ENCODE assay signal across 32 cellular contexts in the genomic region with DNA sequence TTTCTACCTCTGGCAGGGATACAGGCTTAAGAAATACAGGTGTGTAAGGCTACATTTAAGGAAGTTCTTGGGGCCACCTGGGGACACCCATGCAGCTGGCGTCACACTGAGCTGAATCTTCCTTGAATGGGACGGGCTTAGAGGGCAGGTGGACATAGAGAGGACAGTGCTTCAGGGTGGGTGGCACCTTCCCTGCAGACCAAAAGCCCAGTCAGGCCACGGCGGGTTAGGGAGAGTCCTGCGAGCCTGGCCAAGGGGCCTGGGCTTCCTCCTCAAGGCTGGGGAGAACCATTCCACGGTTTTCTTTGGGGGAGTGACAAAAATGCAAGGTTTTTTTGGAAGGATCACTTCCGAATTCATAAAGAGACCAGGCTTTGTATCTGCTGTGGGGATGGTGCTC.
"Had no signal": no experiment of that assay in that cellular context is flagged by ENCODE, and none has a peak within 500 bp of the region (broad histone marks: within the 10 kb centered on the region; RNA-seq: fewer than 3 reads in every experiment).

No MANE protein-coding gene starts in this region.

- DNase-seq: activated B cell treated with CpG ODN at 0.5 μM for 24 hours; activated CD4-positive, alpha-beta memory T cell treated with anti-CD3 and anti-CD28 coated beads for 36 hours; activated CD4-positive, alpha-beta T cell treated with anti-CD3 and anti-CD28 coated beads for 4 hours; activated CD4-positive, alpha-beta T cell treated with anti-CD3 and anti-CD28 coated beads, Interleukin-2, amount 10 ng/mL, durations not matched to agents 24 days and 14 days; activated CD4-positive, alpha-beta T cell treated with anti-CD3 and anti-CD28 coated beads, Interleukin-2, amount 50 U/mL, for 1 hour; activated CD4-positive, alpha-beta T cell treated with anti-CD3 and anti-CD28 coated beads, Interleukin-2, amount 50 U/mL, for 4 hours; activated CD4-positive, CD25-positive, alpha-beta regulatory T cell treated with anti-CD3 and anti-CD28 coated beads, Interleukin-2, amount 50 U/mL, for 72 hours; activated CD8-positive, alpha-beta memory T cell treated with anti-CD3 and anti-CD28 coated beads, Interleukin-2, amount 50 U/mL, for 4 hours; activated CD8-positive, alpha-beta T cell treated with anti-CD3 and anti-CD28 coated beads for 36 hours; activated effector memory CD4-positive, alpha-beta T cell treated with anti-CD3 and anti-CD28 coated beads, Interleukin-2, amount 50 U/mL, for 16 hours; activated gamma-delta T cell treated with Interleukin-2 at 50 U/mL for 16 hours; activated naive CD4-positive, alpha-beta T cell; activated naive CD4-positive, alpha-beta T cell treated with anti-CD3 and anti-CD28 coated beads for 36 hours; activated naive CD4-positive, alpha-beta T cell treated with anti-CD3 and anti-CD28 coated beads, Interleukin-2, amount 50 U/mL, for 16 hours; activated naive CD8-positive, alpha-beta T cell treated with anti-CD3 and anti-CD28 coated beads for 36 hours; activated T-cell treated with anti-CD3 and anti-CD28 coated beads for 4 hours; activated T-cell treated with anti-CD3 and anti-CD28 coated beads, Interleukin-2, amount 50 U/mL, for 1 hour; activated T-cell treated with anti-CD3 and anti-CD28 coated beads, Interleukin-2, amount 50 U/mL, for 4 hours; activated T-cell treated with anti-CD3 and anti-CD28 coated beads, Interleukin-2, amount 50 U/mL, for 72 hours; adrenal gland; amniotic stem cell; aorta; body of pancreas; brain microvascular endothelial cell; central memory CD4-positive, alpha-beta T cell; T-helper 1 cell; T-helper 2 cell; T-helper 9 cell had no signal

- H3K9me3 ChIP-seq: adrenal gland, body of pancreas, breast epithelium had no signal

- H3K27me3 ChIP-seq: adrenal gland, body of pancreas, brain microvascular endothelial cell, breast epithelium had no signal

- H3K4me1 ChIP-seq: adrenal gland, body of pancreas, breast epithelium had no signal

- H3K36me3 ChIP-seq: adrenal gland, brain microvascular endothelial cell, breast epithelium had no signal

- H3K4me3 ChIP-seq: adrenal gland, body of pancreas, breast epithelium had no signal

- ATAC-seq: activated CD8-positive, alpha-beta T cell treated with anti-CD3 and anti-CD28 coated beads for 36 hours; activated naive CD4-positive, alpha-beta T cell treated with anti-CD3 and anti-CD28 coated beads, Interleukin-2, amount 50 U/mL, for 72 hours; activated T-cell treated with anti-CD3 and anti-CD28 coated beads, Interleukin-2, amount 50 U/mL, for 4 hours; activated T-cell treated with anti-CD3 and anti-CD28 coated beads, Interleukin-2, amount 50 U/mL, for 72 hours; activated T-helper 17 cell treated with anti-CD3 and anti-CD28 coated beads, Interleukin-2, amount 50 U/mL, for 72 hours; body of pancreas had no signal

- H3K27ac ChIP-seq: adrenal gland, body of pancreas, brain microvascular endothelial cell, breast epithelium, VCaP had no signal
